ENCODE assay signal across 8 cellular contexts in genomic region chr17:35537569-35538209, GRCh38. TPM values are rescaled to one million over a fixed set of nuclear protein-coding genes. Genes with fewer than 3 reads are reported as not detected.
A peak's percentile ranks its signal among the peaks of the same experiment; 100 is the strongest.
DNase-seq lines count a peak whose midpoint lies in the region; ATAC-seq and TF ChIP-seq lines count a peak whose summit lies in the region.

Gene SLFN12L (minus strand): TSS chr17:35537678. CDS start chr17:35522364, 15,314 bp downstream.

- ATAC-seq in lower lobe of right lung: peak; percentile 34 to 35

- H3K4me1 ChIP-seq in lower lobe of right lung: peaks cover 54% of the 10 kb centered on the region

- H3K4me3 ChIP-seq in lower lobe of right lung: peak within 1 kb of the TSS; percentile 36

- no peaks in the 10 kb centered on the region for H3K9me3 ChIP-seq in lower lobe of right lung

- no peaks in the 10 kb centered on the region for H3K27me3 Mint-ChIP-seq in activated T-helper 1 cell treated with anti-CD3 and anti-CD28 coated beads, Interleukin-12 subunit alpha, Interleukin-12 subunit beta, Interleukin-2, Interleukin-4 antibody, amounts not matched to agents 30 ng/mL and 10 ng/mL and 1 ng/mL, durations not matched to agents 14 hours and 24 hours and 36 hours (ENCODE audit: insufficient read depth)

- H3K36me3 ChIP-seq in lower lobe of right lung: no peaks in the 10 kb centered on the region

- H3K4me1 Mint-ChIP-seq in activated T-helper 1 cell treated with anti-CD3 and anti-CD28 coated beads, Interleukin-12 subunit alpha, Interleukin-12 subunit beta, Interleukin-2, Interleukin-4 antibody, amounts not matched to agents 30 ng/mL and 10 ng/mL and 1 ng/mL, durations not matched to agents 14 hours and 24 hours and 36 hours (ENCODE audit: low read depth): peaks cover 54% of the 10 kb centered on the region

- peak within 1 kb of the TSS; percentile 100 for H3K27ac Mint-ChIP-seq in activated T-helper 1 cell treated with anti-CD3 and anti-CD28 coated beads, Interleukin-12 subunit alpha, Interleukin-12 subunit beta, Interleukin-2, Interleukin-4 antibody, amounts not matched to agents 30 ng/mL and 10 ng/mL and 1 ng/mL, durations not matched to agents 14 hours and 24 hours and 36 hours

- H3K4me3 Mint-ChIP-seq in activated T-helper 1 cell treated with anti-CD3 and anti-CD28 coated beads, Interleukin-12 subunit alpha, Interleukin-12 subunit beta, Interleukin-2, Interleukin-4 antibody, amounts not matched to agents 30 ng/mL and 10 ng/mL and 1 ng/mL, durations not matched to agents 14 hours and 24 hours and 36 hours: peak within 1 kb of the TSS; percentile 85

- TF ChIP-seq CTCF in lower lobe of right lung (IDR thresholded peaks at IDR 0.05): no peak

- no peaks in the 10 kb centered on the region for H3K9me3 Mint-ChIP-seq in activated T-helper 1 cell treated with anti-CD3 and anti-CD28 coated beads, Interleukin-12 subunit alpha, Interleukin-12 subunit beta, Interleukin-2, Interleukin-4 antibody, amounts not matched to agents 30 ng/mL and 10 ng/mL and 1 ng/mL, durations not matched to agents 14 hours and 24 hours and 36 hours

- intact Hi-C loops in activated T-helper 1 cell treated with anti-CD3 and anti-CD28 coated beads, Interleukin-12 subunit alpha, Interleukin-12 subunit beta, Interleukin-2, Interleukin-4 antibody, amounts not matched to agents 30 ng/mL and 10 ng/mL and 1 ng/mL, durations not matched to agents 14 hours and 24 hours and 36 hours (cut with micrococcal nuclease): loop anchor here (1.0 to 10.0 kb wide), 12 partner anchors 17 to 473 kb away; partner anchors contain the start of genes AP2B1, NLE1, PEX12 and RFFL
- intact Hi-C loops in lower lobe of right lung (cut with DNase I): loop anchor here (10.0 kb wide), 1 partner anchor 223 kb away; no protein-coding TSS in a partner anchor
- intact Hi-C loops in posterior vena cava (cut with DNase I): loop anchor here in 1 of 2 donors (2.0 to 10.0 kb wide), 2 partner anchors 225 to 363 kb away; no protein-coding TSS in a partner anchor

- peak within 1 kb of the TSS; percentile 50 for H3K27ac ChIP-seq in lower lobe of right lung

- peak; percentile 16 for DNase-seq in stimulated activated CD4-positive, alpha-beta T cell treated with anti-CD3 and anti-CD28 coated beads, Interleukin-2, amount 100 ng/mL, for 4 hours (ENCODE audit: low read depth)
- DNase-seq in stimulated activated CD4-positive, alpha-beta T cell treated with anti-CD3 and anti-CD28 coated beads, Interleukin-2, amount 100 ng/mL, for 48 hours: no peak
- DNase-seq in activated T-helper 1 cell treated with anti-CD3 and anti-CD28 coated beads, Interleukin-12 subunit alpha, Interleukin-12 subunit beta, Interleukin-2, Interleukin-4 antibody, amounts not matched to agents 30 ng/mL and 10 ng/mL and 1 ng/mL, durations not matched to agents 14 hours and 24 hours and 36 hours (ENCODE audit: low spot score): peak; percentile 61
- no peak for DNase-seq in lower lobe of right lung
- no peak for DNase-seq in posterior vena cava (ENCODE audit: low spot score)
- no peak for DNase-seq in NCI-H2171 treated with DMSO at 0.1 percent for 48 hours (lab: John Stamatoyannopoulos, UW)
- DNase-seq in GM03348 (ENCODE audit: low spot score): no peak
- DNase-seq in nucleus accumbens (lab: John Stamatoyannopoulos, UW): no peak

- peaks cover 13% of the 10 kb centered on the region for H3K36me3 Mint-ChIP-seq in activated T-helper 1 cell treated with anti-CD3 and anti-CD28 coated beads, Interleukin-12 subunit alpha, Interleukin-12 subunit beta, Interleukin-2, Interleukin-4 antibody, amounts not matched to agents 30 ng/mL and 10 ng/mL and 1 ng/mL, durations not matched to agents 14 hours and 24 hours and 36 hours (ENCODE audit: low read depth)

- no peaks in the 10 kb centered on the region for H3K27me3 ChIP-seq in lower lobe of right lung (ENCODE audit: low read depth)

RNA-seq across cellular contexts. Expression of gene SLFN12L, which starts in this region (rescaled TPM):
- total RNA-seq in activated T-helper 1 cell treated with anti-CD3 and anti-CD28 coated beads, Interleukin-12 subunit alpha, Interleukin-12 subunit beta, Interleukin-2, Interleukin-4 antibody, amounts not matched to agents 30 ng/mL and 10 ng/mL and 1 ng/mL, durations not matched to agents 14 hours and 24 hours and 36 hours: 45.2 and 49.3 TPM in 2 replicates
- total RNA-seq in lower lobe of right lung (4.0 TPM), posterior vena cava (1 to 10 TPM; 1.4 to 1.6 TPM)

Comparison
In these comparisons a context has a peak if more than half of its experiments do, and no peak if none do; other contexts are left out.
1. DNase-seq: peak in stimulated activated CD4-positive, alpha-beta T cell treated with anti-CD3 and anti-CD28 coated beads, Interleukin-2, amount 100 ng/mL, for 4 hours (single experiment) and activated T-helper 1 cell treated with anti-CD3 and anti-CD28 coated beads, Interleukin-12 subunit alpha, Interleukin-12 subunit beta, Interleukin-2, Interleukin-4 antibody, amounts not matched to agents 30 ng/mL and 10 ng/mL and 1 ng/mL, durations not matched to agents 14 hours and 24 hours and 36 hours (single experiment); none in stimulated activated CD4-positive, alpha-beta T cell treated with anti-CD3 and anti-CD28 coated beads, Interleukin-2, amount 100 ng/mL, for 48 hours (0 of 2), lower lobe of right lung (single experiment), posterior vena cava (single experiment), NCI-H2171 treated with DMSO at 0.1 percent for 48 hours (single experiment), GM03348 (single experiment) and nucleus accumbens (0 of 56).